ENCODE assay signal across 8 cellular contexts in genomic region chr10:103192089-103192450, GRCh38. TPM values are rescaled to one million over a fixed set of nuclear protein-coding genes. Genes with fewer than 3 reads are reported as not detected.
DNase-seq lines count a peak whose midpoint lies in the region; ATAC-seq, FAIRE-seq and TF ChIP-seq lines count a peak whose summit lies in the region.

No MANE protein-coding gene starts in this region.

- no peaks in the 10 kb centered on the region for H3K9me3 Mint-ChIP-seq in stimulated activated naive CD8-positive, alpha-beta T cell treated with anti-CD3 and anti-CD28 coated beads, Interleukin-15, Interleukin-2, amounts not matched to agents 100 ng/mL and 50 ng/mL, for 24 hours

- H3K27ac Mint-ChIP-seq in stimulated activated naive CD8-positive, alpha-beta T cell treated with anti-CD3 and anti-CD28 coated beads, Interleukin-15, Interleukin-2, amounts not matched to agents 100 ng/mL and 50 ng/mL, for 24 hours, result peak overlapping the region; percentile 99

- TF ChIP-seq CTCF in DND-41 (IDR thresholded peaks at IDR 0.05; ENCODE audit: borderline replicate concordance, extremely low read depth, low read length, poor library complexity, severe bottlenecking) (no peak), keratinocyte (optimal IDR thresholded peaks at IDR 0.05 in 1 of 3, IDR thresholded peaks at IDR 0.05 in 1 of 3, conservative IDR thresholded peaks at IDR 0.05 in 1 of 3; ENCODE audit: extremely low read depth in 1 of 3, insufficient read depth in 2 of 3, low read length in 3 of 3) (no peak)

- ATAC-seq in DND-41 (ENCODE audit: insufficient read depth, low read depth) (0 out of 3 replicates have a peak, but pooled peaks have one; percentile 23), HG03159 (IDR thresholded peaks at IDR 0.05; ENCODE audit: unreplicated experiment) (peak; percentile 11), GM21367 (IDR thresholded peaks at IDR 0.05; ENCODE audit: unreplicated experiment) (no peak)

- peak overlapping the region; percentile 63 for H3K4me2 ChIP-seq in DND-41 (ENCODE audit: insufficient read depth, low read length)
- peak overlapping the region; percentile 94 for H3K4me2 ChIP-seq in keratinocyte (ENCODE audit: control insufficient read depth, extremely low read depth, insufficient read depth, low read depth, low read length)

- H3K27me3 ChIP-seq in DND-41 (ENCODE audit: insufficient read depth, low read length, poor library complexity) (no peaks in the 10 kb centered on the region), keratinocyte (ENCODE audit: control insufficient read depth, extremely low read depth, insufficient read depth, low read length) (no peaks in the 10 kb centered on the region)

- 1 to 2% (median 1%) methylated on average over 14 of the region's 14 CpGs for WGBS in adipose tissue, 3 donors

- peaks cover 5% of the 10 kb centered on the region for H3K27me3 Mint-ChIP-seq in stimulated activated naive CD8-positive, alpha-beta T cell treated with anti-CD3 and anti-CD28 coated beads, Interleukin-15, Interleukin-2, amounts not matched to agents 100 ng/mL and 50 ng/mL, for 24 hours

- H4K20me1 ChIP-seq in DND-41 (ENCODE audit: insufficient read depth, low read length) (peaks cover 22% of the 10 kb centered on the region; the same call in 1 of the 2 replicates), keratinocyte (ENCODE audit: control insufficient read depth, extremely low read depth, insufficient read depth, low read length) (no peaks in the 10 kb centered on the region)

- H3K4me1 ChIP-seq in DND-41 (ENCODE audit: insufficient read depth, low read length), result peaks cover 45% of the 10 kb centered on the region
- peaks cover 12% of the 10 kb centered on the region for H3K4me1 ChIP-seq in keratinocyte (ENCODE audit: control insufficient read depth, extremely low read depth, insufficient read depth, low read length)

- H3K4me3 ChIP-seq in DND-41 (ENCODE audit: low read depth in 1 of 2, low read length in 2 of 2) (peak overlapping the region; percentile 73 to 83), keratinocyte (ENCODE audit: control insufficient read depth in 2 of 3, extremely low read depth in 1 of 3, insufficient read depth in 2 of 3, low read depth in 1 of 3, low read length in 3 of 3) (peak overlapping the region; percentile 84 to 96 (median 94))

- H3K9me3 ChIP-seq in DND-41 (ENCODE audit: insufficient read depth, low read length, severe bottlenecking) (no peaks in the 10 kb centered on the region), keratinocyte (ENCODE audit: control insufficient read depth, low read depth, low read length) (no peaks in the 10 kb centered on the region)

- dilution Hi-C loops in keratinocyte (cut with MboI; ENCODE audit: extremely low pct_ligation_motif_present, low sequenced_read_pairs), result no loop called here

- H3K36me3 ChIP-seq in DND-41 (ENCODE audit: insufficient read depth, low read length), result peaks cover 17% of the 10 kb centered on the region
- no peaks in the 10 kb centered on the region for H3K36me3 ChIP-seq in keratinocyte (ENCODE audit: control insufficient read depth in 2 of 2, extremely low read depth in 1 of 2, insufficient read depth in 2 of 2, low read length in 2 of 2)

- H3K4me1 Mint-ChIP-seq in stimulated activated naive CD8-positive, alpha-beta T cell treated with anti-CD3 and anti-CD28 coated beads, Interleukin-15, Interleukin-2, amounts not matched to agents 100 ng/mL and 50 ng/mL, for 24 hours (ENCODE audit: low read depth), result peaks cover 52% of the 10 kb centered on the region

- peaks cover 59% of the 10 kb centered on the region for H3K79me2 ChIP-seq in DND-41 (ENCODE audit: insufficient read depth, low read length)
- H3K79me2 ChIP-seq in keratinocyte (ENCODE audit: control insufficient read depth, insufficient read depth, low read length), result peaks cover 57% of the 10 kb centered on the region

- H3K4me3 Mint-ChIP-seq in stimulated activated naive CD8-positive, alpha-beta T cell treated with anti-CD3 and anti-CD28 coated beads, Interleukin-15, Interleukin-2, amounts not matched to agents 100 ng/mL and 50 ng/mL, for 24 hours, result peak overlapping the region; percentile 99

- H3K9me1 ChIP-seq in keratinocyte (ENCODE audit: control insufficient read depth, extremely low read depth, insufficient read depth, low read length), result no peaks in the 10 kb centered on the region

- peaks cover 27% of the 10 kb centered on the region for H3K36me3 Mint-ChIP-seq in stimulated activated naive CD8-positive, alpha-beta T cell treated with anti-CD3 and anti-CD28 coated beads, Interleukin-15, Interleukin-2, amounts not matched to agents 100 ng/mL and 50 ng/mL, for 24 hours (ENCODE audit: low read depth)

- H3K27ac ChIP-seq in DND-41 (ENCODE audit: low read length) (peak overlapping the region; percentile 97), adipose tissue (ENCODE audit: low read depth, low read length) (peak overlapping the region; percentile 95), keratinocyte (ENCODE audit: control insufficient read depth, insufficient read depth, low read length) (peak overlapping the region; percentile 81)

- FAIRE-seq in keratinocyte (lab: Jason Lieb, UNC) (no peak), RCC 7860 (lab: Jason Lieb, UNC) (no peak)

- peak; percentile 36 for DNase-seq in DND-41
- no peak for DNase-seq in keratinocyte (ENCODE audit: low read depth, low spot score)
- no peak for DNase-seq in RCC 7860 (ENCODE audit: low spot score)
- DNase-seq in AG08396 (ENCODE audit: low spot score), result no peak

- H3K9ac ChIP-seq in DND-41 (ENCODE audit: low read depth, low read length) (peak overlapping the region; percentile 88), keratinocyte (ENCODE audit: control insufficient read depth, extremely low read depth, insufficient read depth, low read length) (peak overlapping the region; percentile 94)

- H2AFZ ChIP-seq in DND-41 (ENCODE audit: low read depth, low read length) (peak overlapping the region; percentile 81), keratinocyte (ENCODE audit: control insufficient read depth, low read length) (peak overlapping the region; percentile 41)

RNA-seq across cellular contexts. Expression of gene NT5C2, which starts 1.0 kb away (rescaled TPM):
- polyA plus RNA-seq in adipose tissue (10 to 100 TPM; 16.5 to 60.6 (median 36.3) TPM), keratinocyte (56.8 to 88.6 TPM (median 62.8 TPM) in 3 replicates)
- 64.9 TPM for polyA plus RNA-seq in keratinocyte (2011; ENCODE audit: low read depth)
- 42.7 and 84.9 TPM in 2 replicates for polyA plus RNA-seq in keratinocyte (2011; cell fraction: cytosol; rRNA removed)
- polyA plus RNA-seq in keratinocyte (2011; cell fraction: nucleus; rRNA removed), result 64.1 and 77.8 TPM in 2 replicates
- 32.6 and 58.1 TPM in 2 replicates for polyA plus RNA-seq in keratinocyte (2012; ENCODE audit: low replicate concordance)
- polyA minus RNA-seq in keratinocyte, result 31.4 to 54.9 TPM (median 37.2 TPM) in 3 replicates
- polyA minus RNA-seq in keratinocyte (2011; cell fraction: cytosol; rRNA and poly(A)+ RNA removed), result 22.1 TPM
- 31.4 and 83.2 TPM in 2 replicates for polyA minus RNA-seq in keratinocyte (2011; cell fraction: nucleus; rRNA and poly(A)+ RNA removed)

RNA-seq across cellular contexts. Expression of gene RPEL1, which starts 53.6 kb away (rescaled TPM):
- polyA plus RNA-seq in adipose tissue (not detected), keratinocyte (0.04 to 0.11 TPM (median 0.05 TPM) in 3 replicates)
- not detected for polyA plus RNA-seq in keratinocyte (2011; ENCODE audit: low read depth)
- 0.04 TPM in 2 replicates for polyA plus RNA-seq in keratinocyte (2011; cell fraction: cytosol; rRNA removed)
- polyA plus RNA-seq in keratinocyte (2011; cell fraction: nucleus; rRNA removed), result 0.09 and 0.10 TPM in 2 replicates
- polyA plus RNA-seq in keratinocyte (2012; ENCODE audit: low replicate concordance), result 0.05 and 0.11 TPM in 2 replicates
- 0.13 to 0.16 TPM (median 0.13 TPM) in 3 replicates for polyA minus RNA-seq in keratinocyte
- polyA minus RNA-seq in keratinocyte (2011; cell fraction: cytosol; rRNA and poly(A)+ RNA removed), result not detected
- not detected in 2 replicates for polyA minus RNA-seq in keratinocyte (2011; cell fraction: nucleus; rRNA and poly(A)+ RNA removed)
